Comparison of ENCODE assay signal across 8 cellular contexts in genomic region chr11:59144579-59145345, GRCh38. TPM values are rescaled to one million over a fixed set of nuclear protein-coding genes. Genes with fewer than 3 reads are reported as not detected.
A peak's percentile ranks its signal among the peaks of the same experiment; 100 is the strongest.
DNase-seq lines count a peak whose midpoint lies in the region; ATAC-seq and TF ChIP-seq lines count a peak whose summit lies in the region.

No MANE protein-coding gene starts in this region.

- peaks cover 0 to 25% (median 9%) of the 10 kb centered on the region in 4 donors for H3K4me1 ChIP-seq in right lobe of liver

- no peak for TF ChIP-seq POLR2A in right lobe of liver (IDR thresholded peaks at IDR 0.05)

- ATAC-seq in GM18909 (IDR thresholded peaks at IDR 0.05; ENCODE audit: poor library complexity, unreplicated experiment) (peak; percentile 55), HG03196 (IDR thresholded peaks at IDR 0.05; ENCODE audit: unreplicated experiment) (peak; percentile 53), right lobe of liver (peak; percentile 71 to 72 (median 72))

- H3K27me3 ChIP-seq in right lobe of liver = no peaks in the 10 kb centered on the region

- H3K36me3 ChIP-seq in right lobe of liver = peaks cover 0 to 1% (median 0%) of the 10 kb centered on the region in 4 donors

- no peaks in the 10 kb centered on the region for H3K9me3 ChIP-seq in right lobe of liver

- DNase-seq in AG10803 (ENCODE audit: low read depth) (peak; percentile 78), NCI-H345 (lab: John Stamatoyannopoulos, UW) (peak; percentile 94), ecto neural progenitor cell (ENCODE audit: low spot score) (peak; percentile 72), right lobe of liver (peak; percentile 75 to 80 (median 77))
- DNase-seq in activated CD4-positive, alpha-beta T cell treated with anti-CD3 and anti-CD28 coated beads, Interleukin-2, amount 50 U/mL, for 4 hours = peak; percentile 47 to 53
- DNase-seq in stimulated activated CD4-positive, alpha-beta T cell treated with anti-CD3 and anti-CD28 coated beads, Interleukin-4, amount 100 ng/mL, for 48 hours (ENCODE audit: low read depth in 2 of 2) = peak; percentile 56 to 76

- WGBS in right lobe of liver (ENCODE audit: insufficient coverage, low coverage, low lambda C conversion rate, missing lambda C conversion rate) = 3% methylated on average over 33 of the region's 39 CpGs

- peak overlapping the region; percentile 65 for H3K4me3 ChIP-seq in AG10803 (ENCODE audit: low read length)
- H3K4me3 ChIP-seq in right lobe of liver = peak overlapping the region; percentile 35 to 60 (median 53)

- intact Hi-C loops in right lobe of liver (cut with DNase I) = no loop called here

- peak overlapping the region; percentile 88 to 99 (median 97) for H3K27ac ChIP-seq in right lobe of liver

- TF ChIP-seq CTCF in AG10803 (conservative IDR thresholded peaks at IDR 0.05; ENCODE audit: low read length) (peak; percentile 7; the same call in 1 of the 2 replicates), right lobe of liver (IDR thresholded peaks at IDR 0.05) (peak in 1 of 4 donors; percentile 4)

RNA-seq across cellular contexts. Expression of gene FAM111A, which starts 2.1 kb away (rescaled TPM):
- 10 to 100 TPM; 10.8 to 19.5 (median 16.6) TPM for total RNA-seq in right lobe of liver

RNA-seq across cellular contexts. Expression of gene DTX4, which starts 27.2 kb away (rescaled TPM):
- total RNA-seq in right lobe of liver = 10 to 100 TPM; 10.8 to 49.1 (median 22.6) TPM

RNA-seq across cellular contexts. Expression of gene FAM111B, which starts 37.7 kb away (rescaled TPM):
- total RNA-seq in right lobe of liver = 1 to 10 TPM in 4 of 6 experiments, under 1 TPM in 2; 0.15 to 9.6 (median 1.1) TPM

RNA-seq across cellular contexts. Expression of gene GLYATL1B, which starts 58.7 kb away (rescaled TPM):
- total RNA-seq in right lobe of liver = 1 to 10 TPM in 1 of 6 experiments, not detected in 5; 2.6 TPM

Comparison
In these comparisons a context has a peak if more than half of its experiments do, and no peak if none do; other contexts are left out.
1. Peak in every context shown above with its lines: DNase-seq, ATAC-seq, H3K4me3 ChIP-seq and H3K27ac ChIP-seq.